In genomic region chr7:1257863-1258262, GRCh38 we compare ENCODE assay signal across 25 cellular contexts. TPM values are rescaled to one million over a fixed set of nuclear protein-coding genes. Genes with fewer than 3 reads are reported as not detected.
DNase-seq lines count a peak whose midpoint lies in the region; ATAC-seq and TF ChIP-seq lines count a peak whose summit lies in the region.
"Had no signal": no experiment of that assay in that cellular context is flagged by ENCODE, and none has a peak within 500 bp of the region (broad histone marks: within the 10 kb centered on the region; RNA-seq: fewer than 3 reads in every experiment).

No MANE protein-coding gene starts in this region.

- DNase-seq in Right ventricle myocardium inferior (ENCODE audit: missing footprints) (peak; percentile 25), heart right ventricle (no peak), right cardiac atrium (peak in 2 of 3 donors; percentile 6 to 20), right atrium auricular region (ENCODE audit: low spot score) (no peak), lower lobe of right lung (peak; percentile 24), aorta (peak; percentile 17 to 61), midbrain (lab: John Stamatoyannopoulos, UW) (no peak)
- DNase-seq: 8988T; ACHN; AML-193; BE2C; CD4-positive, alpha-beta T cell; DMS 273 treated with DMSO at 0.1 percent for 48 hours; DMS79; EL; GDM1; H9 had no signal

- intact Hi-C loops in Right ventricle myocardium inferior (cut with DNase I) = no loop called here
- intact Hi-C loops in heart right ventricle (cut with DNase I) = no loop called here
- intact Hi-C loops in right cardiac atrium (cut with DNase I) = no loop called here
- intact Hi-C loops in lower lobe of right lung (cut with DNase I) = no loop called here
- intact Hi-C loops in aorta (cut with DNase I) = no loop called here

- no peak overlapping the region for H3K27ac ChIP-seq in heart right ventricle
- H3K27ac ChIP-seq in right cardiac atrium (ENCODE audit: low read length) = no peak overlapping the region
- no peak overlapping the region for H3K27ac ChIP-seq in right atrium auricular region
- H3K27ac ChIP-seq in lower lobe of right lung = no peak overlapping the region
- no peak overlapping the region for H3K27ac ChIP-seq in aorta (ENCODE audit: low read depth in 1 of 2, low read length in 2 of 2)
- H3K27ac ChIP-seq: A549; BLaER1 treated with 17β-estradiol and CSF1 and Interleukin-3, amounts not matched to agents 10 nM and 100 nM had no signal

- H3K9me3 ChIP-seq in heart right ventricle (no peaks in the 10 kb centered on the region), right cardiac atrium (ENCODE audit: control insufficient read depth, low read length) (no peaks in the 10 kb centered on the region), right atrium auricular region (no peaks in the 10 kb centered on the region), lower lobe of right lung (no peaks in the 10 kb centered on the region), aorta (ENCODE audit: control insufficient read depth, low read length) (no peaks in the 10 kb centered on the region)
- H3K9me3 ChIP-seq: A549; BE2C; BLaER1 treated with 17β-estradiol and CSF1 and Interleukin-3, amounts not matched to agents 10 nM and 100 nM had no signal

- 61 to 65% methylated on average over 13 of the region's 13 CpGs for WGBS in heart right ventricle, 2 donors
- WGBS in right cardiac atrium = 58% methylated on average over 13 of the region's 13 CpGs
- 60 to 63% methylated on average over 13 of the region's 13 CpGs for WGBS in aorta, 2 donors

- TF ChIP-seq CTCF in heart right ventricle (IDR thresholded peaks at IDR 0.05) (no peak), right atrium auricular region (IDR thresholded peaks at IDR 0.05) (no peak), lower lobe of right lung (IDR thresholded peaks at IDR 0.05) (no peak)

- no peaks in the 10 kb centered on the region for H3K4me1 ChIP-seq in heart right ventricle
- H3K4me1 ChIP-seq in right cardiac atrium (ENCODE audit: control insufficient read depth, insufficient read depth, low read length) = no peaks in the 10 kb centered on the region
- no peaks in the 10 kb centered on the region for H3K4me1 ChIP-seq in right atrium auricular region
- H3K4me1 ChIP-seq in lower lobe of right lung = no peaks in the 10 kb centered on the region
- H3K4me1 ChIP-seq in aorta (ENCODE audit: control insufficient read depth in 1 of 2, insufficient read depth in 2 of 2, low read length in 2 of 2) = no peaks in the 10 kb centered on the region
- H3K4me1 ChIP-seq: A549, BE2C had no signal

- ATAC-seq in Right ventricle myocardium inferior = no peak
- ATAC-seq in heart right ventricle = no peak
- no peak for ATAC-seq in right cardiac atrium
- no peak for ATAC-seq in lower lobe of right lung
- ATAC-seq in aorta (ENCODE audit: low FRiP score) = no peak
- ATAC-seq: GM12878, GM23338, HCT116 had no signal

- H3K4me3 ChIP-seq in heart right ventricle (no peak overlapping the region), right cardiac atrium (ENCODE audit: low read length) (no peak overlapping the region), right atrium auricular region (no peak overlapping the region), lower lobe of right lung (no peak overlapping the region), aorta (ENCODE audit: low read length in 2 of 2) (no peak overlapping the region)
- H3K4me3 ChIP-seq: A549; BLaER1 treated with 17β-estradiol and CSF1 and Interleukin-3, amounts not matched to agents 10 nM and 100 nM; GM12878; GM23338 had no signal

- H3K27me3 ChIP-seq in heart right ventricle (peaks cover 27 to 90% (median 77%) of the 10 kb centered on the region in 7 donors), right cardiac atrium (ENCODE audit: control insufficient read depth, insufficient read depth) (no peaks in the 10 kb centered on the region), right atrium auricular region (no peaks in the 10 kb centered on the region), lower lobe of right lung (ENCODE audit: low read depth) (peaks cover 80% of the 10 kb centered on the region), aorta (ENCODE audit: control insufficient read depth in 1 of 2, insufficient read depth in 2 of 2, low read length in 1 of 2) (no peaks in the 10 kb centered on the region)

- no peaks in the 10 kb centered on the region for H3K36me3 ChIP-seq in heart right ventricle
- no peaks in the 10 kb centered on the region for H3K36me3 ChIP-seq in right atrium auricular region
- no peaks in the 10 kb centered on the region for H3K36me3 ChIP-seq in lower lobe of right lung
- no peaks in the 10 kb centered on the region for H3K36me3 ChIP-seq in aorta (ENCODE audit: control insufficient read depth in 1 of 2, insufficient read depth in 2 of 2, low read length in 1 of 2)
- H3K36me3 ChIP-seq: BE2C; BLaER1 treated with 17β-estradiol and CSF1 and Interleukin-3, amounts not matched to agents 10 nM and 100 nM had no signal

RNA-seq across cellular contexts. Expression of gene UNCX, which starts 25.2 kb away (rescaled TPM):
- total RNA-seq in Right ventricle myocardium inferior = not detected
- total RNA-seq in heart right ventricle = not detected
- not detected for polyA plus RNA-seq in heart right ventricle
- not detected for total RNA-seq in right cardiac atrium
- not detected for polyA plus RNA-seq in right cardiac atrium
- total RNA-seq in right atrium auricular region = not detected
- not detected for total RNA-seq in lower lobe of right lung
- total RNA-seq in aorta = not detected
- polyA plus RNA-seq in aorta = not detected
- total RNA-seq: CD4-positive, alpha-beta T cell; CD8-positive, alpha-beta memory T cell; GM12878; GM23338; H4; H9 had no signal
- polyA plus RNA-seq: A549; CD14-positive monocyte; CD8-positive, alpha-beta memory T cell; GM12878; GM23338 had no signal

Comparison
In these comparisons a context has a peak if more than half of its experiments do, and no peak if none do; other contexts are left out.
1. DNase-seq: peak in Right ventricle myocardium inferior (single experiment), right cardiac atrium (2 of 3), lower lobe of right lung (single experiment) and aorta (2 of 2); none in heart right ventricle (0 of 2), right atrium auricular region (single experiment) and midbrain (single experiment).